Comparison of ENCODE assay signal across 13 cellular contexts in genomic region chr5:135529576-135529975, GRCh38. TPM values are rescaled to one million over a fixed set of nuclear protein-coding genes. Genes with fewer than 3 reads are reported as not detected.
"Had no signal": no experiment of that assay in that cellular context is flagged by ENCODE, and none has a peak within 500 bp of the region (broad histone marks: within the 10 kb centered on the region; RNA-seq: fewer than 3 reads in every experiment).

No MANE protein-coding gene starts in this region.

RNA-seq across cellular contexts. Expression of gene NEUROG1, which starts 6.2 kb away (rescaled TPM):
- total RNA-seq: activated B cell treated with CpG ODN at 0.5 μM for 24 hours; activated CD4-positive, alpha-beta memory T cell treated with anti-CD3 and anti-CD28 coated beads for 36 hours; activated CD4-positive, alpha-beta memory T cell treated with anti-CD3 and anti-CD28 coated beads, Interleukin-2, amount 10 ng/mL, durations not matched to agents 7 days and 5 days; activated CD4-positive, alpha-beta T cell treated with anti-CD3 and anti-CD28 coated beads for 36 hours; activated CD4-positive, alpha-beta T cell treated with anti-CD3 and anti-CD28 coated beads, Interleukin-2, amount 10 ng/mL, durations not matched to agents 24 days and 14 days; activated CD4-positive, alpha-beta T cell treated with anti-CD3 and anti-CD28 coated beads, Interleukin-2, amount 10 ng/mL, durations not matched to agents 7 days and 5 days; activated CD8-positive, alpha-beta memory T cell treated with anti-CD3 and anti-CD28 coated beads for 36 hours; activated CD8-positive, alpha-beta memory T cell treated with anti-CD3 and anti-CD28 coated beads, Interleukin-2, amount 10 ng/mL, durations not matched to agents 7 days and 5 days; activated CD8-positive, alpha-beta T cell treated with anti-CD3 and anti-CD28 coated beads for 36 hours; activated CD8-positive, alpha-beta T cell treated with anti-CD3 and anti-CD28 coated beads, Interleukin-2, amount 10 ng/mL, durations not matched to agents 7 days and 5 days; T-helper 1 cell treated with Interleukin-12 subunit alpha and Interleukin-12 subunit beta and Interleukin-4 antibody, amounts not matched to agents 30 ng/mL and 1 ng/mL, for 36 hours; T-helper 17 cell; T-helper 2 cell treated with Interferon-gamma antibody and Interleukin-4, amounts not matched to agents 100 ng/mL and 5 ng/mL, for 36 hours had no signal

RNA-seq across cellular contexts. Expression of gene CXCL14, which starts 49.2 kb away (rescaled TPM):
- total RNA-seq: activated B cell treated with CpG ODN at 0.5 μM for 24 hours; activated CD4-positive, alpha-beta memory T cell treated with anti-CD3 and anti-CD28 coated beads for 36 hours; activated CD4-positive, alpha-beta memory T cell treated with anti-CD3 and anti-CD28 coated beads, Interleukin-2, amount 10 ng/mL, durations not matched to agents 7 days and 5 days; activated CD4-positive, alpha-beta T cell treated with anti-CD3 and anti-CD28 coated beads for 36 hours; activated CD4-positive, alpha-beta T cell treated with anti-CD3 and anti-CD28 coated beads, Interleukin-2, amount 10 ng/mL, durations not matched to agents 24 days and 14 days; activated CD4-positive, alpha-beta T cell treated with anti-CD3 and anti-CD28 coated beads, Interleukin-2, amount 10 ng/mL, durations not matched to agents 7 days and 5 days; activated CD8-positive, alpha-beta memory T cell treated with anti-CD3 and anti-CD28 coated beads for 36 hours; activated CD8-positive, alpha-beta memory T cell treated with anti-CD3 and anti-CD28 coated beads, Interleukin-2, amount 10 ng/mL, durations not matched to agents 7 days and 5 days; activated CD8-positive, alpha-beta T cell treated with anti-CD3 and anti-CD28 coated beads for 36 hours; activated CD8-positive, alpha-beta T cell treated with anti-CD3 and anti-CD28 coated beads, Interleukin-2, amount 10 ng/mL, durations not matched to agents 7 days and 5 days; T-helper 1 cell treated with Interleukin-12 subunit alpha and Interleukin-12 subunit beta and Interleukin-4 antibody, amounts not matched to agents 30 ng/mL and 1 ng/mL, for 36 hours; T-helper 17 cell; T-helper 2 cell treated with Interferon-gamma antibody and Interleukin-4, amounts not matched to agents 100 ng/mL and 5 ng/mL, for 36 hours had no signal
